8 cellular contexts compared by ENCODE assay signal in genomic region chr16:67720236-67720635, GRCh38. TPM values are rescaled to one million over a fixed set of nuclear protein-coding genes. Genes with fewer than 3 reads are reported as not detected.
DNase-seq lines count a peak whose midpoint lies in the region; ATAC-seq and TF ChIP-seq lines count a peak whose summit lies in the region.

No MANE protein-coding gene starts in this region.

- CTCF ChIA-PET in Calu3 (lab: Charles Lee) (interaction anchor here (1.4 to 1.7 kb wide), 2 partner anchors 164 to 199 kb away, joined by 3 to 10 read pairs; no protein-coding TSS in a partner anchor), Panc1 (lab: Charles Lee) (no interaction called here)

- peaks cover 21% of the 10 kb centered on the region for H3K36me3 Mint-ChIP-seq in Calu3 (ENCODE audit: insufficient read depth, unreplicated experiment)

- peaks cover 34% of the 10 kb centered on the region for H3K79me2 ChIP-seq in parathyroid adenoma

- peaks cover 6% of the 10 kb centered on the region for H3K4me1 ChIP-seq in Panc1 (ENCODE audit: control insufficient read depth, insufficient read depth, low read length)
- H3K4me1 ChIP-seq in parathyroid adenoma, result peaks cover 14% of the 10 kb centered on the region

- TF ChIP-seq CTCF in Calu3 (IDR thresholded peaks at IDR 0.05; ENCODE audit: unreplicated experiment) (no peak), Panc1 (IDR thresholded peaks at IDR 0.05) (no peak), parathyroid adenoma (IDR thresholded peaks at IDR 0.05) (no peak)

- H3K4me3 ChIP-seq in Panc1 (ENCODE audit: low read depth in 2 of 2, low read length in 2 of 2), result peak overlapping the region; percentile 87 to 93
- peak overlapping the region; percentile 96 for H3K4me3 ChIP-seq in parathyroid adenoma (ENCODE audit: low read depth, low read length)

- no peaks in the 10 kb centered on the region for H3K9me3 ChIP-seq in Panc1 (ENCODE audit: control insufficient read depth, insufficient read depth, low read depth, low read length)
- no peaks in the 10 kb centered on the region for H3K9me3 ChIP-seq in parathyroid adenoma (ENCODE audit: control insufficient read depth, low read length)

- H3K27me3 Mint-ChIP-seq in Calu3 (ENCODE audit: unreplicated experiment), result no peaks in the 10 kb centered on the region

- peak overlapping the region; percentile 97 for H2AFZ ChIP-seq in parathyroid adenoma

- peak overlapping the region; percentile 80 for H3K27ac Mint-ChIP-seq in Calu3 (ENCODE audit: unreplicated experiment)

- H3K27me3 ChIP-seq in Panc1 (ENCODE audit: control insufficient read depth, insufficient read depth, low read length) (no peaks in the 10 kb centered on the region), parathyroid adenoma (ENCODE audit: control insufficient read depth, insufficient read depth, low read length) (no peaks in the 10 kb centered on the region)

- in situ Hi-C loops in Panc1 (cut with HindIII; ENCODE audit: low pct_unique_long_range_greater_than_20kb, low sequenced_read_pairs), result no loop called here

- no peaks in the 10 kb centered on the region for H3K9me3 Mint-ChIP-seq in Calu3 (ENCODE audit: low read depth, unreplicated experiment)

- POLR2A ChIA-PET in Panc1 (lab: Charles Lee), result no interaction called here

- H3K4me3 Mint-ChIP-seq in Calu3 (ENCODE audit: low read depth, unreplicated experiment), result peak overlapping the region; percentile 96

- peak overlapping the region; percentile 97 for H3K4me2 ChIP-seq in parathyroid adenoma (ENCODE audit: low read length)

- H3K9ac ChIP-seq in parathyroid adenoma, result no peak overlapping the region

- DNase-seq in Calu3 (no peak), Panc1 (ENCODE audit: low read depth, low spot score) (no peak), epithelial cell of prostate (ENCODE audit: low read depth, low spot score) (no peak), NCI-H1417 treated with DMSO at 0.1 percent for 48 hours (lab: John Stamatoyannopoulos, UW) (no peak), islet precursor cell (no peak)

- intact Hi-C loops in Calu3 (cut with micrococcal nuclease; ENCODE audit: unreplicated experiment), result no loop called here
- intact Hi-C loops in Panc1 (cut with micrococcal nuclease; ENCODE audit: unreplicated experiment), result no loop called here

- H3K36me3 ChIP-seq in Panc1 (ENCODE audit: control insufficient read depth, insufficient read depth, low read length) (peaks cover 4% of the 10 kb centered on the region), parathyroid adenoma (ENCODE audit: control insufficient read depth, insufficient read depth, low read length) (no peaks in the 10 kb centered on the region)

- H3K4me1 Mint-ChIP-seq in Calu3 (ENCODE audit: low read depth, unreplicated experiment), result peaks cover 24% of the 10 kb centered on the region

- ATAC-seq in Panc1, result no peak
- ATAC-seq in HG03342 (IDR thresholded peaks at IDR 0.05; ENCODE audit: unreplicated experiment), result no peak
- ATAC-seq in GM21723 (IDR thresholded peaks at IDR 0.05; ENCODE audit: unreplicated experiment), result no peak

- BruUV-seq in Calu3 (replicated peaks; lab: Mats Ljungman, UMichigan) (no TSS peak), Panc1 (replicated peaks; lab: Mats Ljungman, UMichigan) (no TSS peak)

- H3K27ac ChIP-seq in Panc1 (ENCODE audit: low read length), result peak overlapping the region; percentile 95
- peak overlapping the region; percentile 69 for H3K27ac ChIP-seq in epithelial cell of prostate
- peak overlapping the region; percentile 76 for H3K27ac ChIP-seq in parathyroid adenoma

RNA-seq across cellular contexts. Expression of gene GFOD2, which starts 1.1 kb away (rescaled TPM):
- 23.9 and 25.6 TPM in 2 replicates for total RNA-seq in Calu3 (2022)
- total RNA-seq in Panc1 (2021; ENCODE audit: unreplicated experiment), result 15.1 TPM
- 18.4 TPM for polyA plus RNA-seq in Panc1 (2012; ENCODE audit: insufficient read length)

RNA-seq across cellular contexts. Expression of gene C16orf86, which starts 53.6 kb away (rescaled TPM):
- total RNA-seq in Calu3 (2022), result 0.66 and 0.68 TPM in 2 replicates
- total RNA-seq in Panc1 (2021; ENCODE audit: unreplicated experiment), result 0.80 TPM
- polyA plus RNA-seq in Panc1 (2012; ENCODE audit: insufficient read length), result 1.4 TPM

RNA-seq across cellular contexts. Expression of gene ENKD1, which starts 53.7 kb away (rescaled TPM):
- 22.6 and 23.0 TPM in 2 replicates for total RNA-seq in Calu3 (2022)
- 14.6 TPM for total RNA-seq in Panc1 (2021; ENCODE audit: unreplicated experiment)
- polyA plus RNA-seq in Panc1 (2012; ENCODE audit: insufficient read length), result 18.3 TPM

RNA-seq across cellular contexts. Expression of gene PARD6A, which starts 59.5 kb away (rescaled TPM):
- 9.5 and 12.3 TPM in 2 replicates for total RNA-seq in Calu3 (2022)
- total RNA-seq in Panc1 (2021; ENCODE audit: unreplicated experiment), result 10.8 TPM
- polyA plus RNA-seq in Panc1 (2012; ENCODE audit: insufficient read length), result 18.8 TPM
